21 cellular contexts compared by ENCODE assay signal in the genomic region with DNA sequence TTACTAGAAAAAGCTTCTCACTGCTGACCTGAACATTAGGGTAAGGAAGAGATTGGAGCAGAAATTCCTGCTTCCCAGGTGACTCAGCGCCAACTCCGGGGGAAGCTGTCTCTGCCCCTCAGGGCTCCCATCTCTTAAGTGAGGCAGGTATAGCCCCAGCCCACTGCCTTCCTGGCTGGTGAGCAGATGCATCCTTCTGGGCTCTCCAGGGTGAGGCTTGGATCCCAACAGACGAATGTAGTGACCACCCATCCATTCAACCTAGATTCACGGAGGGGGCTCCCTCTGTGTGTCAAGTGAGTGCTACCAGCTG. TPM values are rescaled to one million over a fixed set of nuclear protein-coding genes. Genes with fewer than 3 reads are reported as not detected.
"Had no signal": no experiment of that assay in that cellular context is flagged by ENCODE, and none has a peak within 500 bp of the region (broad histone marks: within the 10 kb centered on the region; RNA-seq: fewer than 3 reads in every experiment).

No MANE protein-coding gene starts in this region.

- H3K4me1 ChIP-seq: foreskin keratinocyte had no signal

- H3K27ac Mint-ChIP-seq: naive thymus-derived CD4-positive, alpha-beta T cell; nephron progenitor cell; stimulated activated naive B cell treated with anti-CD40 and anti-IgM and Interleukin-4, amounts not matched to agents 10 μg/mL and 1 μg/mL and 100 μg/mL, for 72 hours; stimulated activated naive CD8-positive, alpha-beta T cell treated with anti-CD3 and anti-CD28 coated beads, Interleukin-15, amount 100 ng/mL, for 72 hours had no signal

- H3K9me3 ChIP-seq: spleen, thoracic aorta had no signal

- DNase-seq: dermis blood vessel endothelial cell; erythroblast; foreskin keratinocyte; left colon; naive thymus-derived CD4-positive, alpha-beta T cell; nephron progenitor cell; posterior cingulate gyrus; spleen; stimulated activated CD4-positive, alpha-beta T cell treated with anti-CD3 and anti-CD28 coated beads, Interleukin-15, amount 100 ng/mL, for 24 hours; stimulated activated CD4-positive, alpha-beta T cell treated with anti-CD3 and anti-CD28 coated beads, Interleukin-1b, Interleukin-23, amount 100 ng/mL, for 48 hours; stimulated activated CD4-positive, alpha-beta T cell treated with anti-CD3 and anti-CD28 coated beads, Interleukin-4, amount 100 ng/mL, for 4 hours; stimulated activated naive B cell treated with anti-CD40 and anti-IgM and Interleukin-4, amounts not matched to agents 10 μg/mL and 1 μg/mL and 100 μg/mL, for 72 hours; stimulated activated naive CD8-positive, alpha-beta T cell treated with anti-CD3 and anti-CD28 coated beads, Interleukin-15, amount 100 ng/mL, for 72 hours; substantia nigra; trophoblast cell had no signal

- H3K27ac ChIP-seq: foreskin keratinocyte, spleen, thoracic aorta had no signal

- H3K36me3 Mint-ChIP-seq: naive thymus-derived CD4-positive, alpha-beta T cell; stimulated activated naive B cell treated with anti-CD40 and anti-IgM and Interleukin-4, amounts not matched to agents 10 μg/mL and 1 μg/mL and 100 μg/mL, for 72 hours had no signal

- H3K9me3 Mint-ChIP-seq: nephron progenitor cell; stimulated activated naive B cell treated with anti-CD40 and anti-IgM and Interleukin-4, amounts not matched to agents 10 μg/mL and 1 μg/mL and 100 μg/mL, for 72 hours; stimulated activated naive CD8-positive, alpha-beta T cell treated with anti-CD3 and anti-CD28 coated beads, Interleukin-15, amount 100 ng/mL, for 72 hours had no signal

- H3K36me3 ChIP-seq: spleen, thoracic aorta had no signal

- H3K4me3 Mint-ChIP-seq: naive thymus-derived CD4-positive, alpha-beta T cell; nephron progenitor cell; stimulated activated naive B cell treated with anti-CD40 and anti-IgM and Interleukin-4, amounts not matched to agents 10 μg/mL and 1 μg/mL and 100 μg/mL, for 72 hours; stimulated activated naive CD8-positive, alpha-beta T cell treated with anti-CD3 and anti-CD28 coated beads, Interleukin-15, amount 100 ng/mL, for 72 hours had no signal

- H3K4me3 ChIP-seq: spleen, thoracic aorta had no signal

- ATAC-seq: foreskin keratinocyte; naive thymus-derived CD4-positive, alpha-beta T cell; sciatic nerve; stimulated activated naive B cell treated with anti-CD40 and anti-IgM and Interleukin-4, amounts not matched to agents 10 μg/mL and 1 μg/mL and 100 μg/mL, for 72 hours; stimulated activated naive CD8-positive, alpha-beta T cell treated with anti-CD3 and anti-CD28 coated beads, Interleukin-15, amount 100 ng/mL, for 72 hours had no signal

RNA-seq across cellular contexts. Expression of gene ATP2C2, which starts 3.2 kb away (rescaled TPM):
- total RNA-seq: dermis blood vessel endothelial cell; mononuclear cell; naive thymus-derived CD4-positive, alpha-beta T cell; osteocyte; pulmonary artery endothelial cell; skeletal muscle tissue had no signal
